ENCODE assay signal across 12 cellular contexts in the genomic region with DNA sequence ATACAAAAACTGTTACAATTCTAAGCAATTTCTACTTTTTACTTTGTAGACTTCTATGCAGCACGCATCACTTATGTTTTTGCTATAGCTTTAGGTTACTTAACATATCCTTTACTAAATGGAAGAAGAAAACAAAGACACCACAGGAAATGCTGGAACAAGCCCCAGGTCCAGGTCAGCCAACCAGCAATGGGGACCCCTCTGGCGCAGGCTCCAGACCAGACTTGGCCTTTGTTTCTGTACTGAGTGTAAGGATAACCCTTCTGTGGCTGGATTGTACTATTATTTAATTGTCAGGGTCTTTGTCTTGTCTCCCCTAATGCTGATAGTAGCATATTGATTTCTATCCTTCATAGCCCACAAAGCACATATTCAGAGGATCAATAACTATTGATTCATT. TPM values are rescaled to one million over a fixed set of nuclear protein-coding genes. Genes with fewer than 3 reads are reported as not detected.
A peak's percentile ranks its signal among the peaks of the same experiment; 100 is the strongest.
DNase-seq lines count a peak whose midpoint lies in the region; ATAC-seq, FAIRE-seq and TF ChIP-seq lines count a peak whose summit lies in the region.
"Had no signal": no experiment of that assay in that cellular context is flagged by ENCODE, and none has a peak within 500 bp of the region (broad histone marks: within the 10 kb centered on the region; RNA-seq: fewer than 3 reads in every experiment).

No MANE protein-coding gene starts in this region.

- ATAC-seq in HG02884 (IDR thresholded peaks at IDR 0.05; ENCODE audit: unreplicated experiment) (no peak), GM19395 (IDR thresholded peaks at IDR 0.05; ENCODE audit: unreplicated experiment) (no peak), upper lobe of right lung (no peak)
- ATAC-seq: Right ventricle myocardium inferior had no signal

- peaks cover 15 to 64% (median 26%) of the 10 kb centered on the region in 11 experiments; a peak in 17 of 22 replicates for H4K20me1 ChIP-seq in BLaER1 treated with 17β-estradiol and CSF1 and Interleukin-3, amounts not matched to agents 10 nM and 100 nM

- peak overlapping the region; percentile 94 for H3K4me3 Mint-ChIP-seq in activated T-helper 1 cell treated with anti-CD3 and anti-CD28 coated beads, Interleukin-12 subunit alpha, Interleukin-12 subunit beta, Interleukin-2, Interleukin-4 antibody, amounts not matched to agents 30 ng/mL and 10 ng/mL and 1 ng/mL, durations not matched to agents 14 hours and 24 hours and 36 hours

- peak overlapping the region; percentile 45 to 99 (median 97); a peak in 19 of 22 replicates for H3K4me2 ChIP-seq in BLaER1 treated with 17β-estradiol and CSF1 and Interleukin-3, amounts not matched to agents 10 nM and 100 nM

- no peaks in the 10 kb centered on the region for H3K27me3 ChIP-seq in BLaER1 treated with 17β-estradiol and CSF1 and Interleukin-3, amounts not matched to agents 10 nM and 100 nM
- H3K27me3 ChIP-seq in layer of hippocampus (ENCODE audit: control insufficient read depth, insufficient read depth, low read length) (no peaks in the 10 kb centered on the region), upper lobe of right lung (no peaks in the 10 kb centered on the region)
- H3K27me3 ChIP-seq: ascending aorta, thyroid gland had no signal

- H3K4me1 ChIP-seq in BLaER1 treated with 17β-estradiol and CSF1 and Interleukin-3, amounts not matched to agents 10 nM and 100 nM: peaks cover 38 to 82% (median 76%) of the 10 kb centered on the region in 10 experiments
- H3K4me1 ChIP-seq in upper lobe of right lung: peaks cover 6% of the 10 kb centered on the region

- H3K36me3 ChIP-seq in BLaER1 treated with 17β-estradiol and CSF1 and Interleukin-3, amounts not matched to agents 10 nM and 100 nM: peaks cover 0 to 30% (median 3%) of the 10 kb centered on the region in 11 experiments; a peak in 7 of 22 replicates
- no peaks in the 10 kb centered on the region for H3K36me3 ChIP-seq in upper lobe of right lung
- H3K36me3 ChIP-seq: ascending aorta, thyroid gland had no signal

- H3K4me3 ChIP-seq in BLaER1 treated with 17β-estradiol and CSF1 and Interleukin-3, amounts not matched to agents 10 nM and 100 nM: no peak overlapping the region
- no peak overlapping the region for H3K4me3 ChIP-seq in upper lobe of right lung
- H3K4me3 ChIP-seq: ascending aorta, thyroid gland had no signal

- intact Hi-C loops in activated T-helper 1 cell treated with anti-CD3 and anti-CD28 coated beads, Interleukin-12 subunit alpha, Interleukin-12 subunit beta, Interleukin-2, Interleukin-4 antibody, amounts not matched to agents 30 ng/mL and 10 ng/mL and 1 ng/mL, durations not matched to agents 14 hours and 24 hours and 36 hours (cut with micrococcal nuclease): no loop called here
- intact Hi-C loops in upper lobe of right lung (cut with DNase I): no loop called here

- peak; percentile 21 for FAIRE-seq in GM19239 (lab: Jason Lieb, UNC)

- no peak for DNase-seq in GM19239 (ENCODE audit: insufficient read length, low spot score)
- DNase-seq in activated T-helper 1 cell treated with anti-CD3 and anti-CD28 coated beads, Interleukin-12 subunit alpha, Interleukin-12 subunit beta, Interleukin-2, Interleukin-4 antibody, amounts not matched to agents 30 ng/mL and 10 ng/mL and 1 ng/mL, durations not matched to agents 14 hours and 24 hours and 36 hours (ENCODE audit: low spot score): no peak
- no peak for DNase-seq in NCI-H1048 (lab: John Stamatoyannopoulos, UW)
- no peak for DNase-seq in upper lobe of right lung
- DNase-seq: left colon, thyroid gland had no signal

- H3K9me3 ChIP-seq in BLaER1 treated with 17β-estradiol and CSF1 and Interleukin-3, amounts not matched to agents 10 nM and 100 nM (replicated peaks in 1 of 11): peaks cover 0 to 10% (median 3%) of the 10 kb centered on the region in 11 experiments; a peak in 7 of 22 replicates
- no peaks in the 10 kb centered on the region for H3K9me3 ChIP-seq in upper lobe of right lung
- H3K9me3 ChIP-seq: ascending aorta, thyroid gland had no signal

- no peak overlapping the region for H3K9ac ChIP-seq in BLaER1 treated with 17β-estradiol and CSF1 and Interleukin-3, amounts not matched to agents 10 nM and 100 nM

- H3K4me1 Mint-ChIP-seq in activated T-helper 1 cell treated with anti-CD3 and anti-CD28 coated beads, Interleukin-12 subunit alpha, Interleukin-12 subunit beta, Interleukin-2, Interleukin-4 antibody, amounts not matched to agents 30 ng/mL and 10 ng/mL and 1 ng/mL, durations not matched to agents 14 hours and 24 hours and 36 hours (ENCODE audit: low read depth): peaks cover 89% of the 10 kb centered on the region

- TF ChIP-seq CTCF in upper lobe of right lung (IDR thresholded peaks at IDR 0.05): no peak

- no peaks in the 10 kb centered on the region for H3K27me3 Mint-ChIP-seq in activated T-helper 1 cell treated with anti-CD3 and anti-CD28 coated beads, Interleukin-12 subunit alpha, Interleukin-12 subunit beta, Interleukin-2, Interleukin-4 antibody, amounts not matched to agents 30 ng/mL and 10 ng/mL and 1 ng/mL, durations not matched to agents 14 hours and 24 hours and 36 hours (ENCODE audit: insufficient read depth)

- no peaks in the 10 kb centered on the region for H3K9me3 Mint-ChIP-seq in activated T-helper 1 cell treated with anti-CD3 and anti-CD28 coated beads, Interleukin-12 subunit alpha, Interleukin-12 subunit beta, Interleukin-2, Interleukin-4 antibody, amounts not matched to agents 30 ng/mL and 10 ng/mL and 1 ng/mL, durations not matched to agents 14 hours and 24 hours and 36 hours

- H3K27ac Mint-ChIP-seq in activated T-helper 1 cell treated with anti-CD3 and anti-CD28 coated beads, Interleukin-12 subunit alpha, Interleukin-12 subunit beta, Interleukin-2, Interleukin-4 antibody, amounts not matched to agents 30 ng/mL and 10 ng/mL and 1 ng/mL, durations not matched to agents 14 hours and 24 hours and 36 hours: peak overlapping the region; percentile 80

- H3K36me3 Mint-ChIP-seq in activated T-helper 1 cell treated with anti-CD3 and anti-CD28 coated beads, Interleukin-12 subunit alpha, Interleukin-12 subunit beta, Interleukin-2, Interleukin-4 antibody, amounts not matched to agents 30 ng/mL and 10 ng/mL and 1 ng/mL, durations not matched to agents 14 hours and 24 hours and 36 hours (ENCODE audit: low read depth): peaks cover 48% of the 10 kb centered on the region

- no peak overlapping the region for H3K27ac ChIP-seq in BLaER1 treated with 17β-estradiol and CSF1 and Interleukin-3, amounts not matched to agents 10 nM and 100 nM
- H3K27ac ChIP-seq in layer of hippocampus (ENCODE audit: low read depth, low read length) (peak overlapping the region; percentile 5), upper lobe of right lung (no peak overlapping the region)
- H3K27ac ChIP-seq: ascending aorta, thyroid gland had no signal

RNA-seq across cellular contexts. Expression of a gene that starts 4.2 kb away (rescaled TPM):
- total RNA-seq in activated T-helper 1 cell treated with anti-CD3 and anti-CD28 coated beads, Interleukin-12 subunit alpha, Interleukin-12 subunit beta, Interleukin-2, Interleukin-4 antibody, amounts not matched to agents 30 ng/mL and 10 ng/mL and 1 ng/mL, durations not matched to agents 14 hours and 24 hours and 36 hours: 388 and 411 TPM in 2 replicates
- 46.2 TPM for total RNA-seq in upper lobe of right lung
